In genomic region chr12:102029148-102029547, GRCh38 we compare ENCODE assay signal across 29 cellular contexts.
"Had no signal": no experiment of that assay in that cellular context is flagged by ENCODE, and none has a peak within 500 bp of the region (broad histone marks: within the 10 kb centered on the region; RNA-seq: fewer than 3 reads in every experiment).

No MANE protein-coding gene starts in this region.

- H3K9me3 ChIP-seq: esophagus squamous epithelium, gastroesophageal sphincter, heart left ventricle, ovary, psoas muscle, spleen, thoracic aorta, transverse colon, upper lobe of right lung had no signal

- ATAC-seq: effector memory CD8-positive, alpha-beta T cell; foreskin keratinocyte; gastroesophageal sphincter; left lobe of liver; naive thymus-derived CD8-positive, alpha-beta T cell; psoas muscle; stimulated activated memory B cell treated with anti-CD40 and anti-IgM and Interleukin-4, amounts not matched to agents 10 μg/mL and 1 μg/mL and 100 μg/mL, for 72 hours; stimulated activated naive CD8-positive, alpha-beta T cell treated with anti-CD3 and anti-CD28 coated beads, Interleukin-15, Interleukin-2, amounts not matched to agents 100 U/mL and 50 U/mL, for 24 hours; upper lobe of right lung had no signal

- H3K36me3 ChIP-seq: ovary, thoracic aorta had no signal

- DNase-seq: cerebellar nuclear complex; cortex of kidney; effector memory CD8-positive, alpha-beta T cell; erythroblast; esophagus squamous epithelium; foreskin keratinocyte; heart left ventricle; kidney; mesendoderm; midbrain; naive thymus-derived CD8-positive, alpha-beta T cell; nephron progenitor cell; nucleus accumbens; ovary; posterior cingulate gyrus; psoas muscle; right cardiac atrium; spleen; stimulated activated CD4-positive, alpha-beta T cell treated with anti-CD3 and anti-CD28 coated beads, Interleukin-4, amount 100 ng/mL, for 4 hours; stimulated activated naive CD8-positive, alpha-beta T cell treated with anti-CD3 and anti-CD28 coated beads, Interleukin-15, Interleukin-2, amounts not matched to agents 100 U/mL and 50 U/mL, for 24 hours; transverse colon; upper lobe of right lung had no signal

- H3K79me2 ChIP-seq: hepatocyte had no signal

- H3K4me2 ChIP-seq: hepatocyte had no signal

- H2AFZ ChIP-seq: hepatocyte had no signal

- H3K27ac Mint-ChIP-seq: effector memory CD8-positive, alpha-beta T cell; naive thymus-derived CD8-positive, alpha-beta T cell; nephron progenitor cell; stimulated activated memory B cell treated with anti-CD40 and anti-IgM and Interleukin-4, amounts not matched to agents 10 μg/mL and 1 μg/mL and 100 μg/mL, for 72 hours had no signal

- H3K4me3 ChIP-seq: esophagus squamous epithelium, gastroesophageal sphincter, heart left ventricle, hepatocyte, lung, ovary, psoas muscle, skin epidermis, spleen, thoracic aorta, transverse colon, upper lobe of right lung had no signal

- H3K27ac ChIP-seq: esophagus squamous epithelium, foreskin keratinocyte, gastroesophageal sphincter, hepatocyte, ovary, psoas muscle, skin epidermis, spleen, thoracic aorta, upper lobe of right lung had no signal

- H3K4me1 ChIP-seq: psoas muscle, spleen, upper lobe of right lung had no signal

- H3K27me3 ChIP-seq: esophagus squamous epithelium, foreskin keratinocyte, gastroesophageal sphincter, heart left ventricle, hepatocyte, ovary, spleen, transverse colon, upper lobe of right lung had no signal

- H3K9me3 Mint-ChIP-seq: effector memory CD8-positive, alpha-beta T cell; naive thymus-derived CD8-positive, alpha-beta T cell; nephron progenitor cell; stimulated activated memory B cell treated with anti-CD40 and anti-IgM and Interleukin-4, amounts not matched to agents 10 μg/mL and 1 μg/mL and 100 μg/mL, for 72 hours had no signal
